ENCODE assay signal across 27 cellular contexts in the genomic region with DNA sequence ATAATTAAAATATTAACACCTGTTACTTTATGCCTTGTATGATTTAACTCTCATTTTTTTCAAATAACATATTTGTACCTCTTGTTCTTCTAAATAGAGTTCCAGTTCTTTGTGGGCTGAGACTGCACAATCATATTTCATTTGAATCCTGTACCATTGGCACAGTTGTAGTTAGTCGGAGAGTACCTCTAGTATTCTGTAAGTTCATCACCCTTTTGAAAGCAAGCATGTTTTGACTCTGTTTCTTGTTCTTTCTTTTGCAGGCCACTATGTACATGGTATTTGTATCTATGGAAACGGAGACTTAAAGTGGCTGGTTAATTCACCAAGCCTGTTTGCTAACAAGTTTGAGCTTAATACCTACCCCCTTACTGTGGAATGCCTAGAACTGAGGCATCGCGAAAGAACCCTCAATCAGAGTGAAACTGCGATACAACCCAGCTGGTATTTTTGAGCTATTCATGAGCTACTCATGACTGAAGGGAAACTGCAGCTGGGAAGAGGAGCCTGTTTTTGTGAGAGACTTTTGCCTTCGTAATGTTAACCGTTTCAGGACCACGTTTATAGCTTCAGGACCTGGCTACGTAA.
DNase-seq lines count a peak whose midpoint lies in the region; ATAC-seq, FAIRE-seq and TF ChIP-seq lines count a peak whose summit lies in the region.
"Had no signal": no experiment of that assay in that cellular context is flagged by ENCODE, and none has a peak within 500 bp of the region (broad histone marks: within the 10 kb centered on the region; RNA-seq: fewer than 3 reads in every experiment).

No MANE protein-coding gene starts in this region.

- DNase-seq in GM12891 (ENCODE audit: insufficient read length, low spot score) (no peak), amniotic epithelial cell (ENCODE audit: low read depth) (peak; percentile 9), neural progenitor cell (ENCODE audit: low spot score) (peak; percentile 39), chondrocyte (ENCODE audit: low spot score) (no peak), activated T-cell treated with anti-CD3 and anti-CD28 coated beads for 4 hours (no peak), NCI-H146 treated with DMSO at 0.1 percent for 48 hours (lab: John Stamatoyannopoulos, UW; ENCODE audit: unreplicated experiment) (no peak)
- DNase-seq: activated B cell treated with CpG ODN at 0.5 μM for 24 hours; activated CD4-positive, alpha-beta memory T cell treated with anti-CD3 and anti-CD28 coated beads, Interleukin-2, amount 10 ng/mL, durations not matched to agents 7 days and 5 days; activated naive CD4-positive, alpha-beta T cell; erythroblast; foreskin keratinocyte; immature natural killer cell; Karpas-422; left ventricle myocardium inferior; NCI-H2029; NCI-H345; NCI-H774; spleen; stimulated activated CD4-positive, alpha-beta T cell treated with anti-CD3 and anti-CD28 coated beads, Interleukin-4, amount 100 ng/mL, for 1 hour; stimulated activated naive CD4-positive, alpha-beta T cell; T1000; tibial artery had no signal

- TF ChIP-seq CTCF in neural progenitor cell (IDR thresholded peaks at IDR 0.05) (no peak), chondrocyte (IDR thresholded peaks at IDR 0.05) (no peak)

- no peaks in the 10 kb centered on the region for H3K79me2 ChIP-seq in neural progenitor cell (ENCODE audit: low read depth)

- H3K4me1 Mint-ChIP-seq in neural progenitor cell (peaks cover 9% of the 10 kb centered on the region), chondrocyte (ENCODE audit: low read depth) (no peaks in the 10 kb centered on the region)
- H3K4me1 Mint-ChIP-seq: activated B cell treated with CpG ODN at 0.5 μM for 24 hours; activated CD4-positive, alpha-beta memory T cell treated with anti-CD3 and anti-CD28 coated beads, Interleukin-2, amount 10 ng/mL, durations not matched to agents 7 days and 5 days had no signal

- peak; percentile 5 for FAIRE-seq in GM12891 (lab: Jason Lieb, UNC)
- FAIRE-seq: A549 had no signal

- no peak overlapping the region for H3K9ac ChIP-seq in neural progenitor cell

- H3K4me3 Mint-ChIP-seq in neural progenitor cell (no peak overlapping the region), chondrocyte (ENCODE audit: unreplicated experiment) (no peak overlapping the region)
- H3K4me3 Mint-ChIP-seq: activated B cell treated with CpG ODN at 0.5 μM for 24 hours; activated CD4-positive, alpha-beta memory T cell treated with anti-CD3 and anti-CD28 coated beads, Interleukin-2, amount 10 ng/mL, durations not matched to agents 7 days and 5 days; immature natural killer cell; neural crest cell had no signal

- no peaks in the 10 kb centered on the region for H3K9me3 ChIP-seq in neural progenitor cell (ENCODE audit: low read depth)
- H3K9me3 ChIP-seq: A549, tibial artery had no signal

- H4K20me1 ChIP-seq in neural progenitor cell (ENCODE audit: low read depth): no peaks in the 10 kb centered on the region

- H3K9me3 Mint-ChIP-seq in neural progenitor cell (peaks cover 2% of the 10 kb centered on the region), chondrocyte (ENCODE audit: low read depth) (peaks cover 4% of the 10 kb centered on the region)
- H3K9me3 Mint-ChIP-seq: activated CD4-positive, alpha-beta memory T cell treated with anti-CD3 and anti-CD28 coated beads, Interleukin-2, amount 10 ng/mL, durations not matched to agents 7 days and 5 days; immature natural killer cell; neural crest cell had no signal

- ATAC-seq in HG02852 (IDR thresholded peaks at IDR 0.05; ENCODE audit: unreplicated experiment): peak; percentile 50
- ATAC-seq in HG03342 (IDR thresholded peaks at IDR 0.05; ENCODE audit: unreplicated experiment): no peak
- ATAC-seq: A549, foreskin keratinocyte, Right ventricle myocardium inferior had no signal

- H3K27me3 Mint-ChIP-seq in neural progenitor cell (ENCODE audit: insufficient read depth, low read depth): peaks cover 2% of the 10 kb centered on the region
- peaks cover 5% of the 10 kb centered on the region for H3K27me3 Mint-ChIP-seq in chondrocyte (ENCODE audit: low read depth)
- H3K27me3 Mint-ChIP-seq: activated B cell treated with CpG ODN at 0.5 μM for 24 hours; activated CD4-positive, alpha-beta memory T cell treated with anti-CD3 and anti-CD28 coated beads, Interleukin-2, amount 10 ng/mL, durations not matched to agents 7 days and 5 days had no signal

- peak overlapping the region; percentile 7 for H3K27ac Mint-ChIP-seq in neural progenitor cell
- H3K27ac Mint-ChIP-seq in chondrocyte (ENCODE audit: unreplicated experiment): no peak overlapping the region
- H3K27ac Mint-ChIP-seq: activated B cell treated with CpG ODN at 0.5 μM for 24 hours; activated CD4-positive, alpha-beta memory T cell treated with anti-CD3 and anti-CD28 coated beads, Interleukin-2, amount 10 ng/mL, durations not matched to agents 7 days and 5 days; immature natural killer cell had no signal

- no peak overlapping the region for H2AFZ ChIP-seq in neural progenitor cell (replicated peaks)

- peak overlapping the region; percentile 45 for H3K4me2 ChIP-seq in neural progenitor cell
- H3K4me2 ChIP-seq: A549 had no signal

- peaks cover 13% of the 10 kb centered on the region for H3F3A ChIP-seq in neural progenitor cell (ENCODE audit: low read depth)

- peaks cover 17% of the 10 kb centered on the region for H3K36me3 Mint-ChIP-seq in neural progenitor cell
- peaks cover 2% of the 10 kb centered on the region for H3K36me3 Mint-ChIP-seq in chondrocyte (ENCODE audit: low read depth)

- peak overlapping the region; percentile 14 for H3K27ac ChIP-seq in neural progenitor cell
- H3K27ac ChIP-seq: A549, foreskin keratinocyte, left ventricle myocardium inferior, spleen, tibial artery had no signal

- H3K36me3 ChIP-seq in neural progenitor cell: peaks cover 14% of the 10 kb centered on the region
- H3K36me3 ChIP-seq: tibial artery had no signal

- H3K4me1 ChIP-seq in neural progenitor cell: peaks cover 14% of the 10 kb centered on the region
- H3K4me1 ChIP-seq: A549, foreskin keratinocyte, spleen, tibial artery had no signal

- H3K4me3 ChIP-seq in neural progenitor cell: no peak overlapping the region
- H3K4me3 ChIP-seq: A549, left ventricle myocardium inferior, spleen, tibial artery had no signal

- no peaks in the 10 kb centered on the region for H3K27me3 ChIP-seq in neural progenitor cell
- H3K27me3 ChIP-seq: foreskin keratinocyte, spleen, tibial artery had no signal

- TF ChIP-seq POLR2A in GM12891 (IDR thresholded peaks at IDR 0.05; ENCODE audit: low read depth, low read length): no peak

TF ChIP-seq in GM12891, 5 proteins besides CTCF, POLR2A, EP300 and RAD21:
- TF ChIP-seq POU2F2 (IDR thresholded peaks at IDR 0.05; ENCODE audit: low read depth, low read length): no peak
- TF ChIP-seq PAX5 (IDR thresholded peaks at IDR 0.05; ENCODE audit: insufficient read depth, low read length, severe bottlenecking): no peak
- TF ChIP-seq POLR2AphosphoS5 (IDR thresholded peaks at IDR 0.05; ENCODE audit: low read depth, low read length): no peak
- TF ChIP-seq TAF1 (IDR thresholded peaks at IDR 0.05; ENCODE audit: low read depth, low read length): no peak
- no peak for TF ChIP-seq SPI1 (IDR thresholded peaks at IDR 0.05; ENCODE audit: low read depth, low read length)

Comparison
In these comparisons a context has a peak if more than half of its experiments do, and no peak if none do; other contexts are left out.
1. DNase-seq: peak in amniotic epithelial cell (single experiment) and neural progenitor cell (single experiment); none in GM12891 (single experiment), chondrocyte (single experiment), activated T-cell treated with anti-CD3 and anti-CD28 coated beads for 4 hours (single experiment) and NCI-H146 treated with DMSO at 0.1 percent for 48 hours (single experiment).